In genomic region chr17:5508855-5509254, GRCh38 we compare ENCODE assay signal across 10 cellular contexts. TPM values are rescaled to one million over a fixed set of nuclear protein-coding genes. Genes with fewer than 3 reads are reported as not detected.
DNase-seq lines count a peak whose midpoint lies in the region; ATAC-seq and TF ChIP-seq lines count a peak whose summit lies in the region.
"Had no signal": no experiment of that assay in that cellular context is flagged by ENCODE, and none has a peak within 500 bp of the region (broad histone marks: within the 10 kb centered on the region; RNA-seq: fewer than 3 reads in every experiment).

No MANE protein-coding gene starts in this region.

- H3K4me3 ChIP-seq in RWPE2 (ENCODE audit: severe bottlenecking): no peak overlapping the region

- H3K9me3 ChIP-seq in RWPE2 (ENCODE audit: severe bottlenecking): no peaks in the 10 kb centered on the region

- no peaks in the 10 kb centered on the region for H3K27me3 Mint-ChIP-seq in activated T-cell treated with anti-CD3 and anti-CD28 coated beads, Interleukin-2, amount 50 U/mL, for 24 hours

- no peak overlapping the region for H3K27ac ChIP-seq in RWPE2 (ENCODE audit: poor library complexity, severe bottlenecking)
- peak overlapping the region; percentile 12 for H3K27ac ChIP-seq in temporal lobe (ENCODE audit: low read depth, low read length)

- H3K36me3 ChIP-seq in RWPE2 (ENCODE audit: low read depth): peaks cover 4% of the 10 kb centered on the region; the same call in 1 of the 2 replicates

- peaks cover 28% of the 10 kb centered on the region for H3K36me3 Mint-ChIP-seq in activated T-cell treated with anti-CD3 and anti-CD28 coated beads, Interleukin-2, amount 50 U/mL, for 24 hours (ENCODE audit: low read depth)

- no peaks in the 10 kb centered on the region for H3K4me1 ChIP-seq in RWPE2 (ENCODE audit: insufficient read depth, poor library complexity, severe bottlenecking)

- H3K27me3 ChIP-seq in RWPE2 (ENCODE audit: insufficient read depth, poor library complexity, severe bottlenecking): no peaks in the 10 kb centered on the region

- H3K27ac Mint-ChIP-seq in activated T-cell treated with anti-CD3 and anti-CD28 coated beads, Interleukin-2, amount 50 U/mL, for 24 hours: peak overlapping the region; percentile 44
- H3K27ac Mint-ChIP-seq: activated T-helper 1 cell treated with anti-CD3 and anti-CD28 coated beads, Interleukin-12 subunit alpha, Interleukin-12 subunit beta, Interleukin-2, Interleukin-4 antibody, amounts not matched to agents 30 ng/mL and 10 ng/mL and 1 ng/mL, durations not matched to agents 14 hours and 24 hours and 36 hours had no signal

- no peak for DNase-seq in activated T-cell treated with anti-CD3 and anti-CD28 coated beads, Interleukin-2, amount 50 U/mL, for 24 hours
- DNase-seq in activated T-cell treated with anti-CD3 and anti-CD28 coated beads, Interleukin-2, amount 50 U/mL, for 1 hour: no peak
- DNase-seq in RWPE2 (ENCODE audit: low spot score) (no peak), hepatic stellate cell (ENCODE audit: low spot score) (peak; percentile 38), hippocampal formation (lab: John Stamatoyannopoulos, UW) (no peak)
- DNase-seq: stimulated activated CD4-positive, alpha-beta T cell treated with anti-CD3 and anti-CD28 coated beads, Interleukin-4, amount 100 ng/mL, for 24 hours had no signal

- peaks cover 21% of the 10 kb centered on the region for H3K4me1 Mint-ChIP-seq in activated T-cell treated with anti-CD3 and anti-CD28 coated beads, Interleukin-2, amount 50 U/mL, for 24 hours (ENCODE audit: low read depth)

- no peak for TF ChIP-seq CTCF in RWPE2 (IDR thresholded peaks at IDR 0.05; ENCODE audit: poor library complexity, severe bottlenecking)

- ATAC-seq in RWPE2 (ENCODE audit: low read depth): peak; percentile 25; the same call in 1 of the 3 replicates
- no peak for ATAC-seq in HG03565 (IDR thresholded peaks at IDR 0.05; ENCODE audit: unreplicated experiment)
- no peak for ATAC-seq in HG03342 (IDR thresholded peaks at IDR 0.05; ENCODE audit: unreplicated experiment)

- H3K9me3 Mint-ChIP-seq in activated T-cell treated with anti-CD3 and anti-CD28 coated beads, Interleukin-2, amount 50 U/mL, for 24 hours: no peaks in the 10 kb centered on the region
- H3K9me3 Mint-ChIP-seq: activated T-helper 1 cell treated with anti-CD3 and anti-CD28 coated beads, Interleukin-12 subunit alpha, Interleukin-12 subunit beta, Interleukin-2, Interleukin-4 antibody, amounts not matched to agents 30 ng/mL and 10 ng/mL and 1 ng/mL, durations not matched to agents 14 hours and 24 hours and 36 hours had no signal

- no peak overlapping the region for H3K4me3 Mint-ChIP-seq in activated T-cell treated with anti-CD3 and anti-CD28 coated beads, Interleukin-2, amount 50 U/mL, for 24 hours
- H3K4me3 Mint-ChIP-seq: activated T-helper 1 cell treated with anti-CD3 and anti-CD28 coated beads, Interleukin-12 subunit alpha, Interleukin-12 subunit beta, Interleukin-2, Interleukin-4 antibody, amounts not matched to agents 30 ng/mL and 10 ng/mL and 1 ng/mL, durations not matched to agents 14 hours and 24 hours and 36 hours had no signal

RNA-seq across cellular contexts. Expression of gene MIS12, which starts 22.5 kb away (rescaled TPM):
- total RNA-seq in temporal lobe: 11.6 TPM

RNA-seq across cellular contexts. Expression of gene DERL2, which starts 22.9 kb away (rescaled TPM):
- 28.8 TPM for total RNA-seq in temporal lobe

RNA-seq across cellular contexts. Expression of gene DHX33, which starts 40.1 kb away (rescaled TPM):
- total RNA-seq in temporal lobe: 12.3 TPM
